Comparison of ENCODE assay signal across 1 cellular context in the genomic region with DNA sequence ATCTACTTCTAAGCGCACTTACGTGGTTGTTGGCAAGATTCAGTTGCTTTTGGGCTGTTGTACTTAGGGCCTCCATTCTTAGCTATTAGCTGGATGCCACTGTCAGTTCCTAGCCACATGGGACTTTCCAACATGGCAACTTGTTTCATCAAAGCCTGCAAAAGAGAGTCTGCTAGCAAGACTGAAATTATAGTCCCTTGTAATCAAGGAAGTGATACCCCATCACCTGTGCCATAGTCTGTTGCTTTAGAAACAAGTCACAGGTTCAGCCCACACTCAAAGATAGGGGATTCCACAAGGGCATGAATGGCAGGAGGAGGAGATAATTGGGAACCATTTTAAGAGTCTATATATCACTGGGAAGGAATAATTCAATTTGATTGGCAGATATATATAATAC.
TF ChIP-seq lines count a peak whose summit lies in the region.

No MANE protein-coding gene starts in this region.

TF ChIP-seq in GM12878, 131 proteins besides CTCF, POLR2A, EP300 and RAD21 (continued from another document):
- TF ChIP-seq ZBTB40 (IDR thresholded peaks at IDR 0.05; ENCODE audit: borderline replicate concordance), result no peak
- TF ChIP-seq STAT3 (IDR thresholded peaks at IDR 0.05; ENCODE audit: low read depth, low read length), result no peak
- no peak for TF ChIP-seq HDAC6 (IDR thresholded peaks at IDR 0.05; ENCODE audit: unreplicated experiment)
- TF ChIP-seq NKRF (conservative IDR thresholded peaks at IDR 0.05), result no peak
- no peak for TF ChIP-seq TCF7 (IDR thresholded peaks at IDR 0.05; ENCODE audit: borderline replicate concordance)
- no peak for TF ChIP-seq GATAD2B (conservative IDR thresholded peaks at IDR 0.05; ENCODE audit: low read depth)
- no peak for TF ChIP-seq KAT2A (conservative IDR thresholded peaks at IDR 0.05; ENCODE audit: control insufficient read depth, low read depth, low read length)
- no peak for TF ChIP-seq CHD1 (IDR thresholded peaks at IDR 0.05; ENCODE audit: low read depth, low read length)
- TF ChIP-seq TBL1XR1 (IDR thresholded peaks at IDR 0.05; ENCODE audit: low read depth, low read length), result no peak
